ENCODE assay signal across 8 cellular contexts in the genomic region with DNA sequence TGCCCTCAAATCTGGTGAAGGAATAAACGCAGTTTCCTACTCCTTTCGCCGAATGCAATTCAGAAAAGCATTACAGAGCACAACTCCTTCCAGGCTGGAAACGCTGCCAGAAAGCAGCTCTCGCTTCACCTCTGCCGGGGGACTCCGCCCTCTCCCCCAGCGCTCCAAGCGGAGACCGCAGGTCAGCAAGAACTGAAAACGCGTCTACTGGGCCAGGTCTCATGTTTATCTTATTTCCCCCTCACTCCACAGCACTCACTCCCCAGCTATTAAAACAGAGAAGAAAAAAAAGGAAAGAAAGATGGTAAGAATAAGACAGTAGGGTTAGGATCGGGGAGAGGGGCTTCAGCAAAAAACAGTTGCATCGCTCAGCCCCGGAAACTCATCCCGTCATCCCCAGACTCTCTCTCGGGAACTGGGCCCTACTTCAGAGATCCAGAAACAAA.
DNase-seq lines count a peak whose midpoint lies in the region; ATAC-seq and TF ChIP-seq lines count a peak whose summit lies in the region.

No MANE protein-coding gene starts in this region.

- peak overlapping the region; percentile 96 for H3K4me3 ChIP-seq in ACC112 (ENCODE audit: low read depth, low read length)
- H3K4me3 ChIP-seq in choroid plexus epithelial cell (ENCODE audit: low read depth, low read length), result peak overlapping the region; percentile 92

- ATAC-seq in GM18873 (IDR thresholded peaks at IDR 0.05; ENCODE audit: low FRiP score, unreplicated experiment), result peak; percentile 27
- ATAC-seq in HG03196 (IDR thresholded peaks at IDR 0.05; ENCODE audit: unreplicated experiment), result peak; percentile 34

- H3K79me2 ChIP-seq in ACC112 (ENCODE audit: control insufficient read depth, insufficient read depth, low read length, unreplicated experiment), result peaks cover 35% of the 10 kb centered on the region

- H3K4me1 ChIP-seq in ACC112 (ENCODE audit: control insufficient read depth, insufficient read depth, low read length, unreplicated experiment), result peaks cover 13% of the 10 kb centered on the region

- H2AFZ ChIP-seq in ACC112 (ENCODE audit: low read length, unreplicated experiment), result peak overlapping the region; percentile 74

- TF ChIP-seq CTCF in choroid plexus epithelial cell (conservative IDR thresholded peaks at IDR 0.05; ENCODE audit: low read depth, low read length), result peak; percentile 26

- H3K27me3 ChIP-seq in ACC112 (ENCODE audit: insufficient read depth, low read length), result no peaks in the 10 kb centered on the region

- H3K36me3 ChIP-seq in ACC112 (ENCODE audit: insufficient read depth, low read length), result no peaks in the 10 kb centered on the region; the same call in 1 of the 2 replicates

- DNase-seq in NCI-H510A (lab: John Stamatoyannopoulos, UW) (peak; percentile 63), choroid plexus epithelial cell (ENCODE audit: low read depth) (peak; percentile 86), kidney tubule cell (ENCODE audit: low spot score) (peak; percentile 83)
- peak; percentile 44 to 57 for DNase-seq in activated CD4-positive, alpha-beta T cell treated with anti-CD3 and anti-CD28 coated beads for 4 hours
- DNase-seq in stimulated activated CD4-positive, alpha-beta T cell treated with anti-CD3 and anti-CD28 coated beads, Interleukin-1b, Interleukin-23, amount 100 ng/mL, for 4 hours (ENCODE audit: low read depth in 2 of 2), result peak; percentile 35 to 44

- peak overlapping the region; percentile 81 for H3K27ac ChIP-seq in ACC112 (ENCODE audit: low read depth, low read length)

Comparison
In these comparisons a context has a peak if more than half of its experiments do, and no peak if none do; other contexts are left out.
1. Peak in every context shown above with its lines: DNase-seq, ATAC-seq, H3K4me3 ChIP-seq and H3K27ac ChIP-seq.